In genomic region chr13:70841240-70842061, GRCh38 we compare ENCODE assay signal across 2 cellular contexts.
TF ChIP-seq lines count a peak whose summit lies in the region.

No MANE protein-coding gene starts in this region.

TF ChIP-seq in GM23338, 12 proteins besides CTCF, POLR2A, EP300 and RAD21:
- TF ChIP-seq REST (IDR thresholded peaks at IDR 0.05; ENCODE audit: unreplicated experiment) = no peak
- no peak for TF ChIP-seq ETS1 (IDR thresholded peaks at IDR 0.05)
- TF ChIP-seq ZNF114 (CRISPR knock-in tag; IDR thresholded peaks at IDR 0.05) = no peak
- no peak for TF ChIP-seq CREB1 (CRISPR knock-in tag; IDR thresholded peaks at IDR 0.05; ENCODE audit: low read depth)

TF ChIP-seq in H1, 55 proteins besides CTCF, POLR2A, EP300 and RAD21:
- TF ChIP-seq RFX5 (IDR thresholded peaks at IDR 0.05; ENCODE audit: borderline replicate concordance, low read depth, low read length) (no peak), KDM5A (IDR thresholded peaks at IDR 0.05; ENCODE audit: low read length) (no peak), HDAC2 (IDR thresholded peaks at IDR 0.05; ENCODE audit: borderline replicate concordance in 1 of 2, low read depth in 2 of 2, low read length in 2 of 2) (no peak), KDM4A (IDR thresholded peaks at IDR 0.05; ENCODE audit: low read depth, low read length, severe bottlenecking) (no peak), BCL11A (IDR thresholded peaks at IDR 0.05; ENCODE audit: low read depth in 2 of 2, low read length in 2 of 2) (no peak), TAF1 (IDR thresholded peaks at IDR 0.05; ENCODE audit: low read depth, low read length) (no peak), ASH2L (IDR thresholded peaks at IDR 0.05; ENCODE audit: low read length) (no peak), SIRT6 (IDR thresholded peaks at IDR 0.05; ENCODE audit: low read length) (no peak), GABPA (IDR thresholded peaks at IDR 0.05; ENCODE audit: borderline replicate concordance, insufficient read depth, low read length) (no peak), CBX5 (IDR thresholded peaks at IDR 0.05; ENCODE audit: low read depth, low read length) (no peak), TAF7 (optimal IDR thresholded peaks at IDR 0.05; ENCODE audit: borderline replicate concordance, low read depth, low read length) (no peak), BACH1 (IDR thresholded peaks at IDR 0.05; ENCODE audit: low read length) (no peak), SP4 (IDR thresholded peaks at IDR 0.05; ENCODE audit: low read length) (no peak), MAFK (IDR thresholded peaks at IDR 0.05; ENCODE audit: low read depth, low read length) (no peak), CTBP2 (IDR thresholded peaks at IDR 0.05; ENCODE audit: borderline replicate concordance, insufficient read depth, insufficient read length, low read length) (no peak)
TF ChIP-seq in H1: peak in this region for 0.
